1 cellular context compared by ENCODE assay signal in genomic region chr14:23121401-23121800, GRCh38.
TF ChIP-seq lines count a peak whose summit lies in the region.

No MANE protein-coding gene starts in this region.

TF ChIP-seq in GM12878, 131 proteins besides CTCF, POLR2A, EP300 and RAD21:
- TF ChIP-seq CBX5 (IDR thresholded peaks at IDR 0.05; ENCODE audit: low read depth) = no peak
- peak; percentile 72; the same call in 1 of the 3 replicates for TF ChIP-seq POU2F2 (IDR thresholded peaks at IDR 0.05; ENCODE audit: borderline replicate concordance, low read depth, low read length)
- TF ChIP-seq CREM (IDR thresholded peaks at IDR 0.05; ENCODE audit: low read depth) = 0 out of 2 replicates have a peak, but pooled peaks have one; percentile 18
- TF ChIP-seq CEBPZ (IDR thresholded peaks at IDR 0.05; ENCODE audit: low read depth, low read length) = no peak
- 0 out of 4 replicates have a peak, but pooled peaks of 1 of the 2 experiments have one; percentile 12 for TF ChIP-seq SRF (IDR thresholded peaks at IDR 0.05; ENCODE audit: low read depth in 2 of 2, low read length in 2 of 2)
- TF ChIP-seq PAX5 (IDR thresholded peaks at IDR 0.05; ENCODE audit: borderline replicate concordance, low read depth, low read length) = peak; percentile 28; the same call in 1 of the 2 replicates
